14 cellular contexts compared by ENCODE assay signal in the genomic region with DNA sequence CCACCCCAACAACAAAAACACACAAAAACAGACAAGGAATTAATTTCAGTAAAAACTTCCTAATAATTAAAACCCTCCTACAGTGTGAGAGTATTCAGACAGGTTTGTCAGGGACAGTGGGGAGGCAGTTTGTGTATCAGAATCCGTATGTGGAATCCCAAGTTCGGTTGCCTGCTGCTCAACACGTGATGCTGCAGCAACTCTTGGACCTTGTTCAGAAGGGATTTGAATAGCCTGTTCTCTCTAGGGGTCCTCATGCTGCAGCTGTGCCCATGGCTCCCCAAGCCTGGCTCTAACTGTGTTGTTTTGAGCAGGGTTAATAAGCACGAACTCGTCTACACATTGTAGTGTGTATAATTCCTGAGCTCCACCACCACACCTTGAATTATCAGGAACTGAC. TPM values are rescaled to one million over a fixed set of nuclear protein-coding genes. Genes with fewer than 3 reads are reported as not detected.
DNase-seq lines count a peak whose midpoint lies in the region; ATAC-seq and TF ChIP-seq lines count a peak whose summit lies in the region.
"Had no signal": no experiment of that assay in that cellular context is flagged by ENCODE, and none has a peak within 500 bp of the region (broad histone marks: within the 10 kb centered on the region; RNA-seq: fewer than 3 reads in every experiment).

No MANE protein-coding gene starts in this region.

- H3K9ac ChIP-seq in IMR-90 (ENCODE audit: low read depth, low read length), result no peak overlapping the region

- H3K4ac ChIP-seq in IMR-90 (ENCODE audit: low read depth, low read length), result no peak overlapping the region; the same call in 1 of the 2 replicates

- H4K91ac ChIP-seq in IMR-90 (ENCODE audit: insufficient read depth, low read depth, low read length), result no peak overlapping the region

- no peak overlapping the region for H3K14ac ChIP-seq in IMR-90 (replicated peaks; ENCODE audit: low read depth, low read length)

- H2AK9ac ChIP-seq in IMR-90 (replicated peaks; ENCODE audit: low read depth, low read length, poor library complexity), result no peak overlapping the region

- H3K4me1 ChIP-seq in IMR-90 (ENCODE audit: control insufficient read depth, insufficient read depth, low read length), result no peaks in the 10 kb centered on the region; the same call in 1 of the 2 replicates
- H3K4me1 ChIP-seq: A549 had no signal

- no peak overlapping the region for H3K18ac ChIP-seq in IMR-90 (ENCODE audit: low read depth, low read length)

- no peak overlapping the region for H3K4me3 Mint-ChIP-seq in CD14-positive monocyte
- H3K4me3 Mint-ChIP-seq: HFFc6 had no signal

- H3K27ac ChIP-seq in IMR-90 (ENCODE audit: insufficient read depth, low read length), result no peak overlapping the region
- H3K27ac ChIP-seq: A549 had no signal

- peaks cover 10% of the 10 kb centered on the region for H3K9me1 ChIP-seq in IMR-90 (ENCODE audit: insufficient read depth, low read length)

- H3K36me3 Mint-ChIP-seq in CD14-positive monocyte, result peaks cover 39 to 44% of the 10 kb centered on the region in 2 donors

- peaks cover 0 to 6% (median 0%) of the 10 kb centered on the region in 7 donors for H3K9me3 Mint-ChIP-seq in CD14-positive monocyte

- no peak for TF ChIP-seq CTCF in IMR-90 (conservative IDR thresholded peaks at IDR 0.05; ENCODE audit: low read depth, low read length)
- no peak for TF ChIP-seq CTCF in CD14-positive monocyte (IDR thresholded peaks at IDR 0.05)

- no peak overlapping the region for H3K4me2 ChIP-seq in IMR-90 (ENCODE audit: low read depth, low read length)
- H3K4me2 ChIP-seq: A549 had no signal

- no peak overlapping the region for H4K8ac ChIP-seq in IMR-90 (ENCODE audit: low read depth in 2 of 2, low read length in 2 of 2)

- CTCF ChIA-PET in IMR-90 (lab: Yijun Ruan, JAX), result no interaction called here

- no peak for TF ChIP-seq RAD21 in IMR-90 (IDR thresholded peaks at IDR 0.05; ENCODE audit: low read length)

- dilution Hi-C loops in IMR-90 (cut with HindIII; ENCODE audit: low sequenced_read_pairs, unreplicated experiment), result no loop called here

- DNase-seq in IMR-90 (no peak), cerebellum (ENCODE audit: low spot score) (peak; percentile 30), midbrain (lab: John Stamatoyannopoulos, UW) (peak; percentile 46), superior temporal gyrus (ENCODE audit: extremely low spot score) (peak; percentile 86), CD14-positive monocyte (ENCODE audit: low spot score) (no peak), NCI-H226 (no peak), NCI-H1436 treated with DMSO at 0.1 percent for 48 hours (lab: John Stamatoyannopoulos, UW) (no peak)
- DNase-seq: CD4-positive, alpha-beta memory T cell; DMS79; HCEC 1CT; HFFc6 had no signal

- no peak overlapping the region for H2BK5ac ChIP-seq in IMR-90 (ENCODE audit: low read depth, low read length, poor library complexity, severe bottlenecking)

- H3K27me3 Mint-ChIP-seq in CD14-positive monocyte (ENCODE audit: low read depth in 3 of 3), result no peaks in the 10 kb centered on the region
- H3K27me3 Mint-ChIP-seq: CD4-positive, alpha-beta memory T cell had no signal

- H3K36me3 ChIP-seq in IMR-90 (ENCODE audit: control insufficient read depth, insufficient read depth, low read length), result peaks cover 2% of the 10 kb centered on the region

- no peak overlapping the region for H2BK120ac ChIP-seq in IMR-90 (ENCODE audit: low read depth, low read length)

- H3K23ac ChIP-seq in IMR-90 (ENCODE audit: low read depth, low read length), result no peak overlapping the region

- 0 out of 2 replicates have a peak overlapping the region, but pooled peaks have one; percentile 18 for H2AK5ac ChIP-seq in IMR-90 (ENCODE audit: low read depth, low read length)

- H3K27me3 ChIP-seq in IMR-90 (ENCODE audit: control insufficient read depth, insufficient read depth, low read length), result no peaks in the 10 kb centered on the region

- 90% methylated on average over 3 of the region's 5 CpGs; no CpG with 5 or more reads in 1 of the 2 experiments for WGBS in IMR-90 (ENCODE audit: extremely low coverage in 2 of 2, insufficient read length in 1 of 2), 2 experiments

- no peak overlapping the region for H3K56ac ChIP-seq in IMR-90 (ENCODE audit: extremely low read depth, insufficient read depth, low read length)

- intact Hi-C loops in IMR-90 (cut with micrococcal nuclease) (no loop called here), CD14-positive monocyte (cut with micrococcal nuclease) (no loop called here)

- TF ChIP-seq POLR2A in IMR-90 (IDR thresholded peaks at IDR 0.05; ENCODE audit: low read depth, low read length), result no peak

- in situ Hi-C loops in IMR-90 (cut with MboI; ENCODE audit: low sequenced_read_pairs), result no loop called here

- H4K20me1 ChIP-seq in IMR-90 (ENCODE audit: insufficient read depth, low read length), result peaks cover 4% of the 10 kb centered on the region; the same call in 1 of the 2 replicates

- ATAC-seq in IMR-90 (ENCODE audit: low read depth) (no peak), GM19328 (IDR thresholded peaks at IDR 0.05; ENCODE audit: unreplicated experiment) (no peak)
- ATAC-seq: A549, HepG2 had no signal

- no peak overlapping the region for H2BK20ac ChIP-seq in IMR-90 (ENCODE audit: low read depth, low read length)

- peaks cover 39% of the 10 kb centered on the region for H3K4me1 Mint-ChIP-seq in CD14-positive monocyte

- peaks cover 50 to 60% of the 10 kb centered on the region in 2 experiments for H3K79me1 ChIP-seq in IMR-90 (ENCODE audit: low read depth in 1 of 2, low read length in 2 of 2)

- POLR2A ChIA-PET in IMR-90 (lab: Charles Lee; ENCODE audit: unreplicated experiment), result no interaction called here

- peak overlapping the region in 1 of 7 donors; percentile 32 for H3K27ac Mint-ChIP-seq in CD14-positive monocyte

- H2AFZ ChIP-seq in IMR-90 (replicated peaks; ENCODE audit: low read length, poor library complexity), result no peak overlapping the region

- no peak overlapping the region for H4K5ac ChIP-seq in IMR-90 (ENCODE audit: low read depth, low read length)

- no peak overlapping the region for H3K4me3 ChIP-seq in IMR-90 (ENCODE audit: insufficient read depth, low read depth, low read length)
- H3K4me3 ChIP-seq: A549 had no signal

- no peak overlapping the region for H2BK15ac ChIP-seq in IMR-90 (ENCODE audit: low read depth, low read length)

- peaks cover 2% of the 10 kb centered on the region; the same call in 1 of the 2 replicates for H3K9me3 ChIP-seq in IMR-90 (ENCODE audit: control insufficient read depth, insufficient read depth, low read length)
- H3K9me3 ChIP-seq: A549 had no signal

- BruUV-seq in IMR-90 (replicated peaks; lab: Mats Ljungman, UMichigan), result no TSS peak

TF ChIP-seq in IMR-90, 13 proteins besides CTCF, POLR2A, EP300 and RAD21:
- no peak for TF ChIP-seq FOS (IDR thresholded peaks at IDR 0.05; ENCODE audit: low read depth, low read length)
- no peak for TF ChIP-seq RCOR1 (IDR thresholded peaks at IDR 0.05; ENCODE audit: insufficient replicate concordance, low read length)
- TF ChIP-seq CHD1 (IDR thresholded peaks at IDR 0.05; ENCODE audit: low read depth, low read length), result no peak
- TF ChIP-seq NFE2L2 (IDR thresholded peaks at IDR 0.05; ENCODE audit: low read depth, low read length), result no peak
- TF ChIP-seq SMC3 (IDR thresholded peaks at IDR 0.05; ENCODE audit: low read depth, low read length), result no peak
- TF ChIP-seq, protein P1, sequence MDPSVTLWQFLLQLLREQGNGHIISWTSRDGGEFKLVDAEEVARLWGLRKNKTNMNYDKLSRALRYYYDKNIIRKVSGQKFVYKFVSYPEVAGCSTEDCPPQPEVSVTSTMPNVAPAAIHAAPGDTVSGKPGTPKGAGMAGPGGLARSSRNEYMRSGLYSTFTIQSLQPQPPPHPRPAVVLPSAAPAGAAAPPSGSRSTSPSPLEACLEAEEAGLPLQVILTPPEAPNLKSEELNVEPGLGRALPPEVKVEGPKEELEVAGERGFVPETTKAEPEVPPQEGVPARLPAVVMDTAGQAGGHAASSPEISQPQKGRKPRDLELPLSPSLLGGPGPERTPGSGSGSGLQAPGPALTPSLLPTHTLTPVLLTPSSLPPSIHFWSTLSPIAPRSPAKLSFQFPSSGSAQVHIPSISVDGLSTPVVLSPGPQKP (IDR thresholded peaks at IDR 0.05; ENCODE audit: borderline replicate concordance, low read depth, low read length), result no peak
- no peak for TF ChIP-seq MAFK (IDR thresholded peaks at IDR 0.05; ENCODE audit: low read depth, low read length)
- TF ChIP-seq CEBPB (IDR thresholded peaks at IDR 0.05; ENCODE audit: low read depth, low read length), result no peak
- TF ChIP-seq RFX5 (IDR thresholded peaks at IDR 0.05; ENCODE audit: low read depth, low read length), result no peak
- TF ChIP-seq, protein P2, sequence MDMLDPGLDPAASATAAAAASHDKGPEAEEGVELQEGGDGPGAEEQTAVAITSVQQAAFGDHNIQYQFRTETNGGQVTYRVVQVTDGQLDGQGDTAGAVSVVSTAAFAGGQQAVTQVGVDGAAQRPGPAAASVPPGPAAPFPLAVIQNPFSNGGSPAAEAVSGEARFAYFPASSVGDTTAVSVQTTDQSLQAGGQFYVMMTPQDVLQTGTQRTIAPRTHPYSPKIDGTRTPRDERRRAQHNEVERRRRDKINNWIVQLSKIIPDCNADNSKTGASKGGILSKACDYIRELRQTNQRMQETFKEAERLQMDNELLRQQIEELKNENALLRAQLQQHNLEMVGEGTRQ (IDR thresholded peaks at IDR 0.05; ENCODE audit: low read depth, low read length), result no peak
- TF ChIP-seq BHLHE40 (IDR thresholded peaks at IDR 0.05; ENCODE audit: low read depth, low read length), result no peak
- no peak for TF ChIP-seq MAZ (IDR thresholded peaks at IDR 0.05; ENCODE audit: borderline replicate concordance, low read depth, low read length)
- no peak for TF ChIP-seq MXI1 (IDR thresholded peaks at IDR 0.05; ENCODE audit: borderline replicate concordance, low read depth, low read length)

RNA-seq across cellular contexts. Expression of a gene that starts 28.7 kb away (rescaled TPM):
- total RNA-seq in IMR-90 (2012; rRNA removed) (76.9 and 78.1 TPM in 2 replicates), cerebellum (27.3 TPM)
- polyA plus RNA-seq in IMR-90 (2012; rRNA removed) (68.0 and 69.3 TPM in 2 replicates), CD14-positive monocyte (10 to 100 TPM; 21.0 to 21.7 TPM)
- polyA plus RNA-seq in IMR-90 (2012; cell fraction: cytosol; rRNA removed), result 39.6 and 53.9 TPM in 2 replicates
- 105 and 128 TPM in 2 replicates for polyA plus RNA-seq in IMR-90 (2012; cell fraction: nucleus; rRNA removed; ENCODE audit: low replicate concordance)

Comparison
In these comparisons a context has a peak if more than half of its experiments do, and no peak if none do; other contexts are left out.
1. DNase-seq: peak in cerebellum (single experiment), midbrain (single experiment) and superior temporal gyrus (single experiment); none in IMR-90 (single experiment), CD14-positive monocyte (single experiment), NCI-H226 (single experiment) and NCI-H1436 treated with DMSO at 0.1 percent for 48 hours (single experiment).